Comparison of ENCODE assay signal across 19 cellular contexts in the genomic region with DNA sequence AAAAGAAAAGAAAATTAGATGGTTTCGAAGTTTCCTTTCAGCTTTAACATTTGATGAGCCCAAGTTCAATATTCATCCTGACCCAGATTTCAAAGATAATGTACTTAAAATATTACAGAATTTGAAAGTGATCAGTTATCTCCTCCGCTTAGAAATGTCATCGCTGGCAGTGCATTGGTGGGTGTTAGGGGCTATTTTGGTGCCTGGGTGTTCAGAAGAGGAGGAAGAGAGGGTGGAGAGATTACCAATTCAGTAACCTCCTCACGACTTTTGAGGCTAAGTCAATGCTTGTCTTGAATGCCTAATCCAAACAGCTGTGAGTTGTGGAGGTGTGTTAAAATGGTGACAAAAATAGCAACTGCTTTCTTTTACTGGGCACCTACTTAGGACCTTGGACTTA.
"Had no signal": no experiment of that assay in that cellular context is flagged by ENCODE, and none has a peak within 500 bp of the region (broad histone marks: within the 10 kb centered on the region; RNA-seq: fewer than 3 reads in every experiment).

No MANE protein-coding gene starts in this region.

- H3K4me3 Mint-ChIP-seq: central memory CD8-positive, alpha-beta T cell; immature natural killer cell; naive B cell; WTC11 had no signal

- H3K27ac Mint-ChIP-seq: activated naive CD4-positive, alpha-beta T cell treated with anti-CD3 and anti-CD28 coated beads, Interleukin-2, amount 50 U/mL, for 72 hours; immature natural killer cell; WTC11 had no signal

- H3K4me1 Mint-ChIP-seq: central memory CD8-positive, alpha-beta T cell; immature natural killer cell; naive B cell had no signal

- ATAC-seq: foreskin keratinocyte, left lung, WTC11 had no signal

- DNase-seq: activated CD4-positive, alpha-beta T cell treated with anti-CD3 and anti-CD28 coated beads, Interleukin-2, amount 50 U/mL, for 1 hour; activated gamma-delta T cell; amniotic stem cell; effector memory CD4-positive, alpha-beta T cell; foreskin keratinocyte; immature natural killer cell; kidney glomerular epithelial cell; left lung; naive B cell; occipital lobe; retina; sigmoid colon; stimulated activated CD4-positive, alpha-beta T cell treated with anti-CD3 and anti-CD28 coated beads, Interleukin-15, amount 100 ng/mL, for 24 hours; stomach; T-helper 1 cell; T1000 had no signal

- H3K27me3 Mint-ChIP-seq: central memory CD8-positive, alpha-beta T cell; naive B cell had no signal

- H3K36me3 Mint-ChIP-seq: activated naive CD4-positive, alpha-beta T cell treated with anti-CD3 and anti-CD28 coated beads, Interleukin-2, amount 50 U/mL, for 72 hours; WTC11 had no signal

- H3K9me3 Mint-ChIP-seq: activated naive CD4-positive, alpha-beta T cell treated with anti-CD3 and anti-CD28 coated beads, Interleukin-2, amount 50 U/mL, for 72 hours; central memory CD8-positive, alpha-beta T cell; immature natural killer cell; naive B cell; WTC11 had no signal
